ENCODE assay signal across 11 cellular contexts in the genomic region with DNA sequence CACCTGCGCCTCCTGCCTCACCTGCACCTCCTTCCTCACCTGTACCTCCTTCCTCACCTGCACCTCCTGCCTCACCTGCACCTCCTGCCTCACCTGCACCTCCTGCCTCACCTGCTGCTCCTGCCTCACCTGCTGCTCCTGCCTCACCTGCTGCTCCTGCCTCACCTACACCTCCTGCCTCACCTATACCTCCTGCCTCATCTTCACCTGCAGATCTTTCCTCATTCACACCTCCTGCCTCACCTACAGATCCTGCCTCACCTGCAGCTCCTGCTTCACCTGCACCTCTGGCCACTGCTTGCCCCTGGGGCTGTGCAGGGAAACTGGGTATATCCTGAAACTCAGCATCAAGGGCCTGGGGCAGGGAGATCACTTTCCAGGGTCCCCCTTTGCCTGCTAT. TPM values are rescaled to one million over a fixed set of nuclear protein-coding genes. Genes with fewer than 3 reads are reported as not detected.
"Had no signal": no experiment of that assay in that cellular context is flagged by ENCODE, and none has a peak within 500 bp of the region (broad histone marks: within the 10 kb centered on the region; RNA-seq: fewer than 3 reads in every experiment).

No MANE protein-coding gene starts in this region.

RNA-seq across cellular contexts. Expression of a gene that starts 1.5 kb away (rescaled TPM):
- total RNA-seq: OCI-LY7, PC-3, PC-9, Peyer's patch, Right ventricle myocardium inferior, Right ventricle myocardium superior, RPMI7951, SJCRH30, SJSA1, SK-MEL-5 had no signal
- polyA plus RNA-seq: SK-N-SH had no signal
